ENCODE assay signal across 24 cellular contexts in the genomic region with DNA sequence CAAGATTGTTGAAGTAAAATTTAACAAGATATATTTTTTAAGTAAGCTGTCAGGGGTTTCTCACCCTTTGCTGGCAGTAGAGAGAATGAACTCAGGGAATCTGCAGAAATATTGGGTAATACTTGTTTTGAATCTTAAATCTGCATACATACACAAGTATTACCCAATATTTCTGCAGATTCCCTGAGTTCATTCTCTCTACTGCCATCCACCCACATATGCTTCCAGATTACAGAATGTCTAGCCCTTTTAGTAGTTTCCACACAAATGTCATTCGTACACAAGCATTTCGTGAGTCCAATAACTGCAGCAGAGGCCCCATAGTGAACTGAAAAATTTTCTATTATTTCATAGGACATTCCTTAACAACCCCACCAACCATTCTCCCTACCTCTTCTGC.
"Had no signal": no experiment of that assay in that cellular context is flagged by ENCODE, and none has a peak within 500 bp of the region (broad histone marks: within the 10 kb centered on the region; RNA-seq: fewer than 3 reads in every experiment).

No MANE protein-coding gene starts in this region.

- H3K4me1 Mint-ChIP-seq: activated naive CD4-positive, alpha-beta T cell treated with anti-CD3 and anti-CD28 coated beads, Interleukin-2, amount 50 U/mL, for 24 hours; nephron; WTC11 had no signal

- H3K36me3 ChIP-seq: gastrocnemius medialis, left ventricle myocardium inferior, ovary, prostate gland, sigmoid colon, transverse colon, uterus had no signal

- H3K36me3 Mint-ChIP-seq: activated CD8-positive, alpha-beta memory T cell treated with anti-CD3 and anti-CD28 coated beads, Interleukin-2, amount 10 ng/mL, durations not matched to agents 7 days and 5 days; activated naive CD4-positive, alpha-beta T cell treated with anti-CD3 and anti-CD28 coated beads, Interleukin-2, amount 50 U/mL, for 24 hours had no signal

- H3K4me3 ChIP-seq: body of pancreas, gastrocnemius medialis, left ventricle myocardium inferior, lung, ovary, prostate gland, sigmoid colon, transverse colon, uterus had no signal

- H3K9me3 Mint-ChIP-seq: activated naive CD8-positive, alpha-beta T cell treated with anti-CD3 and anti-CD28 coated beads, Interleukin-2, amount 50 U/mL, for 24 hours; nephron had no signal

- H3K9me3 ChIP-seq: body of pancreas, gastrocnemius medialis, ovary, prostate gland, sigmoid colon, transverse colon, uterus had no signal

- H3K27me3 ChIP-seq: body of pancreas, gastrocnemius medialis, ovary, sigmoid colon, transverse colon, uterus had no signal

- FAIRE-seq: endothelial cell of umbilical vein had no signal

- H3K4me3 Mint-ChIP-seq: activated CD8-positive, alpha-beta memory T cell treated with anti-CD3 and anti-CD28 coated beads, Interleukin-2, amount 10 ng/mL, durations not matched to agents 7 days and 5 days; activated CD8-positive, alpha-beta T cell treated with anti-CD3 and anti-CD28 coated beads, Interleukin-2, amount 10 ng/mL, durations not matched to agents 7 days and 5 days; activated naive CD4-positive, alpha-beta T cell treated with anti-CD3 and anti-CD28 coated beads, Interleukin-2, amount 50 U/mL, for 24 hours; activated naive CD8-positive, alpha-beta T cell treated with anti-CD3 and anti-CD28 coated beads, Interleukin-2, amount 50 U/mL, for 24 hours; nephron; WTC11 had no signal

- H3K4me1 ChIP-seq: body of pancreas, gastrocnemius medialis, left ventricle myocardium inferior, prostate gland, sigmoid colon, transverse colon, uterus had no signal

- DNase-seq: activated CD8-positive, alpha-beta memory T cell treated with anti-CD3 and anti-CD28 coated beads, Interleukin-2, amount 10 ng/mL, durations not matched to agents 7 days and 5 days; activated CD8-positive, alpha-beta T cell treated with anti-CD3 and anti-CD28 coated beads, Interleukin-2, amount 10 ng/mL, durations not matched to agents 7 days and 5 days; activated naive CD8-positive, alpha-beta T cell treated with anti-CD3 and anti-CD28 coated beads, Interleukin-2, amount 50 U/mL, for 24 hours; activated T-cell treated with anti-CD3 and anti-CD28 coated beads, Interleukin-2, amount 50 U/mL, for 48 hours; aorta; body of pancreas; gastrocnemius medialis; glutamatergic neuron; islet precursor cell; left ventricle myocardium inferior; ovary; sigmoid colon; stimulated activated CD4-positive, alpha-beta T cell treated with anti-CD3 and anti-CD28 coated beads, Interleukin-2, amount 100 ng/mL, for 48 hours; stimulated activated naive CD4-positive, alpha-beta T cell treated with Interleukin-2 at 50 U/mL for 16 hours; T-helper 2 cell; transverse colon; uterus had no signal

- H3K27ac ChIP-seq: body of pancreas, gastrocnemius medialis, left ventricle myocardium inferior, ovary, prostate gland, sigmoid colon, transverse colon, uterus had no signal

- H3K27ac Mint-ChIP-seq: activated CD8-positive, alpha-beta memory T cell treated with anti-CD3 and anti-CD28 coated beads, Interleukin-2, amount 10 ng/mL, durations not matched to agents 7 days and 5 days; activated CD8-positive, alpha-beta T cell treated with anti-CD3 and anti-CD28 coated beads, Interleukin-2, amount 10 ng/mL, durations not matched to agents 7 days and 5 days; activated naive CD4-positive, alpha-beta T cell treated with anti-CD3 and anti-CD28 coated beads, Interleukin-2, amount 50 U/mL, for 24 hours; activated naive CD8-positive, alpha-beta T cell treated with anti-CD3 and anti-CD28 coated beads, Interleukin-2, amount 50 U/mL, for 24 hours; activated T-helper 2 cell treated with anti-CD3 and anti-CD28 coated beads, Interferon-gamma antibody, Interleukin-2, Interleukin-4, amounts not matched to agents 10 μg/mL and 5 μg/mL and 100 μg/mL, durations not matched to agents 14 hours and 24 hours and 36 hours; nephron; WTC11 had no signal
